In genomic region chr17:2580641-2581040, GRCh38 we compare ENCODE assay signal across 22 cellular contexts. TPM values are rescaled to one million over a fixed set of nuclear protein-coding genes. Genes with fewer than 3 reads are reported as not detected.
DNase-seq lines count a peak whose midpoint lies in the region; ATAC-seq, FAIRE-seq and TF ChIP-seq lines count a peak whose summit lies in the region.
"Had no signal": no experiment of that assay in that cellular context is flagged by ENCODE, and none has a peak within 500 bp of the region (broad histone marks: within the 10 kb centered on the region; RNA-seq: fewer than 3 reads in every experiment).

No MANE protein-coding gene starts in this region.

- no peaks in the 10 kb centered on the region for H3K36me3 Mint-ChIP-seq in WTC11

- peaks cover 10% of the 10 kb centered on the region for H3K4me1 Mint-ChIP-seq in WTC11
- H3K4me1 Mint-ChIP-seq: activated CD4-positive, alpha-beta T cell treated with anti-CD3 and anti-CD28 coated beads, Interleukin-2, amount 10 ng/mL, durations not matched to agents 24 days and 14 days had no signal

- 0 out of 2 replicates have a peak overlapping the region, but pooled peaks have one; percentile 60 for H3K27ac Mint-ChIP-seq in WTC11
- H3K27ac Mint-ChIP-seq: activated CD4-positive, alpha-beta T cell treated with anti-CD3 and anti-CD28 coated beads, Interleukin-2, amount 10 ng/mL, durations not matched to agents 24 days and 14 days had no signal

- H3K27me3 Mint-ChIP-seq in WTC11 (ENCODE audit: low read depth), result no peaks in the 10 kb centered on the region

- TF ChIP-seq CTCF in WTC11 (IDR thresholded peaks at IDR 0.05) (no peak), brain microvascular endothelial cell (IDR thresholded peaks at IDR 0.05; ENCODE audit: low read depth, low read length, missing control alignments) (no peak)

- POLR2A ChIA-PET in WTC11 (lab: Charles Lee), result interaction anchor here (0.6 kb wide), 1 partner anchor 16 kb away, joined by 3 read pairs; no protein-coding TSS in a partner anchor

- no peak overlapping the region for H3K4me3 Mint-ChIP-seq in WTC11
- H3K4me3 Mint-ChIP-seq: activated CD4-positive, alpha-beta T cell treated with anti-CD3 and anti-CD28 coated beads, Interleukin-2, amount 10 ng/mL, durations not matched to agents 24 days and 14 days had no signal

- CTCF ChIA-PET in WTC11 (lab: Charles Lee), result interaction anchor here (0.7 to 1.4 kb wide), 4 partner anchors 13 to 246 kb away, joined by 3 to 7 read pairs (median 3); partner anchors contain the start of gene PAFAH1B1

- H3K9me3 Mint-ChIP-seq in WTC11, result no peaks in the 10 kb centered on the region
- H3K9me3 Mint-ChIP-seq: activated CD4-positive, alpha-beta T cell treated with anti-CD3 and anti-CD28 coated beads, Interleukin-2, amount 10 ng/mL, durations not matched to agents 24 days and 14 days had no signal

- no peak overlapping the region for H3K27ac ChIP-seq in brain microvascular endothelial cell
- H3K27ac ChIP-seq: ascending aorta, colonic mucosa, epithelial cell of prostate, ovary, Peyer's patch, thoracic aorta had no signal

- H3K36me3 ChIP-seq in brain microvascular endothelial cell (replicated peaks), result no peaks in the 10 kb centered on the region
- H3K36me3 ChIP-seq: ascending aorta, colonic mucosa, ovary, Peyer's patch, thoracic aorta had no signal

- in situ Hi-C loops in G401 (cut with HindIII; ENCODE audit: low sequenced_read_pairs), result no loop called here
- in situ Hi-C loops in brain microvascular endothelial cell (cut with HindIII; ENCODE audit: low pct_ligation_motif_present, low sequenced_read_pairs), result no loop called here

- FAIRE-seq in H54 (lab: Jason Lieb, UNC), result peak; percentile 66
- FAIRE-seq: GM12878, keratinocyte had no signal

- DNase-seq in H54 (ENCODE audit: insufficient read length, low spot score), result no peak
- no peak for DNase-seq in WTC11 (ENCODE audit: low spot score)
- DNase-seq in hypothalamus (lab: John Stamatoyannopoulos, UW), result peak in 39 of 51 donors; percentile 1 to 89 (median 50)
- peak; percentile 13 for DNase-seq in occipital lobe (lab: John Stamatoyannopoulos, UW)
- DNase-seq in G401 (ENCODE audit: low spot score), result no peak
- no peak for DNase-seq in NCI-H1105 (lab: John Stamatoyannopoulos, UW)
- no peak for DNase-seq in brain microvascular endothelial cell
- DNase-seq: activated CD4-positive, alpha-beta T cell treated with anti-CD3 and anti-CD28 coated beads, Interleukin-2, amount 10 ng/mL, durations not matched to agents 24 days and 14 days; activated CD8-positive, alpha-beta memory T cell treated with anti-CD3 and anti-CD28 coated beads, Interleukin-2, amount 50 U/mL, for 4 hours; Caco-2; colonic mucosa; NCI-H1930; NCI-H774; ovary; Peyer's patch; stimulated activated CD4-positive, alpha-beta T cell treated with anti-CD3 and anti-CD28 coated beads, Interleukin-4, amount 100 ng/mL, for 24 hours had no signal

- TF ChIP-seq POLR2A in H54 (IDR thresholded peaks at IDR 0.05; ENCODE audit: low read depth, low read length), result no peak

- no peak overlapping the region for H3K4me3 ChIP-seq in brain microvascular endothelial cell (ENCODE audit: low read depth, low read length)
- H3K4me3 ChIP-seq: ascending aorta, colonic mucosa, GM12878, ovary, Peyer's patch, thoracic aorta had no signal

- H3K27me3 ChIP-seq in brain microvascular endothelial cell (replicated peaks), result no peaks in the 10 kb centered on the region
- H3K27me3 ChIP-seq: ascending aorta, colonic mucosa, ovary, Peyer's patch had no signal

- ATAC-seq in WTC11, result no peak
- ATAC-seq in HG03565 (IDR thresholded peaks at IDR 0.05; ENCODE audit: unreplicated experiment), result no peak
- ATAC-seq: GM12878 had no signal

TF ChIP-seq in WTC11, 78 proteins besides CTCF, POLR2A, EP300 and RAD21:
- TF ChIP-seq TEAD1 (CRISPR knock-in tag; IDR thresholded peaks at IDR 0.05), result no peak
- TF ChIP-seq FOXJ3 (CRISPR knock-in tag; IDR thresholded peaks at IDR 0.05; ENCODE audit: borderline replicate concordance), result no peak
- no peak for TF ChIP-seq HMGA2 (CRISPR knock-in tag; IDR thresholded peaks at IDR 0.05)
- no peak for TF ChIP-seq ZNF219 (CRISPR knock-in tag; IDR thresholded peaks at IDR 0.05; ENCODE audit: borderline replicate concordance)
- TF ChIP-seq E2F1 (CRISPR knock-in tag; IDR thresholded peaks at IDR 0.05), result no peak
- TF ChIP-seq FOXP1 (CRISPR knock-in tag; IDR thresholded peaks at IDR 0.05; ENCODE audit: borderline replicate concordance), result no peak
- TF ChIP-seq ATF3 (CRISPR knock-in tag; conservative IDR thresholded peaks at IDR 0.05), result no peak
- TF ChIP-seq JAZF1 (CRISPR knock-in tag; IDR thresholded peaks at IDR 0.05), result no peak
- TF ChIP-seq AR (CRISPR knock-in tag; IDR thresholded peaks at IDR 0.05), result no peak
- TF ChIP-seq CREM (CRISPR knock-in tag; IDR thresholded peaks at IDR 0.05), result no peak
- TF ChIP-seq SOX15 (CRISPR knock-in tag; IDR thresholded peaks at IDR 0.05), result no peak
- no peak for TF ChIP-seq AFF4 (CRISPR knock-in tag; IDR thresholded peaks at IDR 0.05; ENCODE audit: borderline replicate concordance)
- TF ChIP-seq ATF2 (CRISPR knock-in tag; IDR thresholded peaks at IDR 0.05; ENCODE audit: borderline replicate concordance, low read depth), result no peak
TF ChIP-seq in WTC11: peak in this region for 0.

RNA-seq across cellular contexts. Expression of gene PAFAH1B1, which starts 12.8 kb away (rescaled TPM):
- total RNA-seq in WTC11 (2021), result 113 to 115 TPM (median 114 TPM) in 3 replicates
- total RNA-seq in occipital lobe, result 292 TPM
- total RNA-seq in G401 (2014; rRNA removed; shearing (Covaris generic)), result 70.3 and 181 TPM in 2 replicates

Comparison
In these comparisons a context has a peak if more than half of its experiments do, and no peak if none do; other contexts are left out.
1. DNase-seq: peak in hypothalamus (39 of 51) and occipital lobe (single experiment); none in H54 (single experiment), WTC11 (single experiment), G401 (single experiment), NCI-H1105 (single experiment) and brain microvascular endothelial cell (single experiment).